Comparison of ENCODE assay signal across 10 cellular contexts in the genomic region with DNA sequence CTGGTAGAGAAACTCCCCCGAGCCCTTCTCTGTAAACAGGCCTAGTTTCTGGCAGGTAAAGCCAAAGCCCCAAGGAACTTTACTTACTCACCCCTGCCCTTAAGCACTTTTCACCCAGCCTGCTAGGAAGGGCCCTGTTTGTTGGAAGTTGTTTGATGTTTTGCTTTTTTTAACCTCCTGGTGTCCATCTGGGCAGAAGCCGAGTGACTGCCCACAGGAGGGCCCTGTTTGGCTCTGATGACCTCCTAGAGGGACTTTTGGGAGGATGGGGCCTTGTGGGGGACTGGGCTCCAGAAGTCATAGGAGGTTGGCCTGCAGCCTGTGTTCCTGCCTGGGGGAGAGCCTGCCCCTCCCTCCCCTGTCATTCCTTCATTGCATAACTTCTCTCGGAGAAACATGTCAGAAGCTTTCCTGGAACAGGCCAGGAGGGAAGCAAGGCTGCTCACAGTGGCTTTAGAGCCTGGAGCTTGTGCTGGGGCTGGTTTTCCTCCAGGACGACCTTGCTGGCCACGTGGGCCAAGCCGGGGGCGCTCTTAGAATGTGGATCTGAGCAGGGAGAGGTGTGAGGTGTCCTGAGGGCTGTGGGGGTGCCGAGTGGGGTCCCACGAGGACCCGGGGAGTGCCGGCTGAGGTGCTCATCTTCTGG. TPM values are rescaled to one million over a fixed set of nuclear protein-coding genes. Genes with fewer than 3 reads are reported as not detected.
A peak's percentile ranks its signal among the peaks of the same experiment; 100 is the strongest.
DNase-seq lines count a peak whose midpoint lies in the region; ATAC-seq and TF ChIP-seq lines count a peak whose summit lies in the region.
"Had no signal": no experiment of that assay in that cellular context is flagged by ENCODE, and none has a peak within 500 bp of the region (broad histone marks: within the 10 kb centered on the region; RNA-seq: fewer than 3 reads in every experiment).

No MANE protein-coding gene starts in this region.

- ATAC-seq in esophagus mucosa (peak; percentile 65), WTC11 (no peak), HG03159 (IDR thresholded peaks at IDR 0.05; ENCODE audit: unreplicated experiment) (no peak)

- no peak for TF ChIP-seq CTCF in type B pancreatic cell (conservative IDR thresholded peaks at IDR 0.05)
- no peak for TF ChIP-seq CTCF in WTC11 (IDR thresholded peaks at IDR 0.05)

- H3K9me3 Mint-ChIP-seq in type B pancreatic cell (peaks cover 7% of the 10 kb centered on the region), WTC11 (peaks cover 8% of the 10 kb centered on the region)

- POLR2A ChIA-PET in WTC11 (lab: Charles Lee) = no interaction called here

- H3K9ac ChIP-seq in mucosa of rectum (ENCODE audit: low read depth in 1 of 2, low read length in 2 of 2) = no peak overlapping the region

- peak overlapping the region; percentile 70 for H3K27ac Mint-ChIP-seq in type B pancreatic cell
- no peak overlapping the region; the same call in 1 of the 2 replicates for H3K27ac Mint-ChIP-seq in WTC11

- H3K9me3 ChIP-seq in mucosa of rectum (ENCODE audit: control insufficient read depth in 2 of 2, low read length in 2 of 2) = peaks cover 0 to 5% of the 10 kb centered on the region in 2 donors

- CTCF ChIA-PET in WTC11 (lab: Charles Lee) = interaction anchor here (1.2 to 1.3 kb wide), 2 partner anchors 62 to 474 kb away, joined by 5 read pairs; no protein-coding TSS in a partner anchor

- H3K27ac ChIP-seq in mucosa of rectum (ENCODE audit: low read depth in 2 of 2, low read length in 2 of 2) = peak overlapping the region; percentile 29 to 34
- H3K27ac ChIP-seq: 22Rv1, WERI-Rb-1 had no signal

- DNase-seq in NCI-H1092 treated with DMSO at 0.1 percent for 48 hours (lab: John Stamatoyannopoulos, UW) (peak; percentile 40), NCI-H1092 (lab: John Stamatoyannopoulos, UW) (no peak), type B pancreatic cell (ENCODE audit: extremely low spot score, unreplicated experiment) (no peak), WTC11 (ENCODE audit: low spot score) (no peak), DMS114 treated with DMSO at 0.1 percent for 48 hours (lab: John Stamatoyannopoulos, UW; ENCODE audit: unreplicated experiment) (no peak)
- DNase-seq: WERI-Rb-1 had no signal

- H3K4me1 ChIP-seq in mucosa of rectum (ENCODE audit: control insufficient read depth in 2 of 2, insufficient read depth in 2 of 2, low read length in 2 of 2) = peaks cover 7 to 8% of the 10 kb centered on the region in 2 donors

- peaks cover 17% of the 10 kb centered on the region for H3K4me1 Mint-ChIP-seq in type B pancreatic cell (ENCODE audit: unreplicated experiment)
- 0 out of 2 replicates have a peak, but pooled peaks cover 3% of the 10 kb centered on the region for H3K4me1 Mint-ChIP-seq in WTC11

- H3K27me3 Mint-ChIP-seq in type B pancreatic cell (no peaks in the 10 kb centered on the region), WTC11 (ENCODE audit: low read depth) (no peaks in the 10 kb centered on the region; the same call in 1 of the 2 replicates)

- peaks cover 8% of the 10 kb centered on the region for H3K36me3 Mint-ChIP-seq in type B pancreatic cell
- peaks cover 10% of the 10 kb centered on the region for H3K36me3 Mint-ChIP-seq in WTC11

- peaks cover 15 to 21% of the 10 kb centered on the region in 2 donors for H3K36me3 ChIP-seq in mucosa of rectum (ENCODE audit: control insufficient read depth in 2 of 2, insufficient read depth in 2 of 2, low read length in 2 of 2)
- H3K36me3 ChIP-seq: WERI-Rb-1 had no signal

- no peaks in the 10 kb centered on the region for H3K27me3 ChIP-seq in mucosa of rectum (ENCODE audit: control insufficient read depth in 2 of 2, insufficient read depth in 2 of 2, low read length in 2 of 2)

- no peak overlapping the region for H3K4me3 ChIP-seq in mucosa of rectum (ENCODE audit: low read length in 2 of 2)

- H3K4me3 Mint-ChIP-seq in type B pancreatic cell = peak overlapping the region; percentile 39
- no peak overlapping the region for H3K4me3 Mint-ChIP-seq in WTC11

TF ChIP-seq in WTC11, 78 proteins besides CTCF, POLR2A, EP300 and RAD21 (continues in another document):
- TF ChIP-seq, protein P1, sequence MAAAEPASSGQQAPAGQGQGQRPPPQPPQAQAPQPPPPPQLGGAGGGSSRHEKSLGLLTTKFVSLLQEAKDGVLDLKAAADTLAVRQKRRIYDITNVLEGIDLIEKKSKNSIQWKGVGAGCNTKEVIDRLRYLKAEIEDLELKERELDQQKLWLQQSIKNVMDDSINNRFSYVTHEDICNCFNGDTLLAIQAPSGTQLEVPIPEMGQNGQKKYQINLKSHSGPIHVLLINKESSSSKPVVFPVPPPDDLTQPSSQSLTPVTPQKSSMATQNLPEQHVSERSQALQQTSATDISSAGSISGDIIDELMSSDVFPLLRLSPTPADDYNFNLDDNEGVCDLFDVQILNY (CRISPR knock-in tag; IDR thresholded peaks at IDR 0.05) = no peak
- TF ChIP-seq, protein P2, sequence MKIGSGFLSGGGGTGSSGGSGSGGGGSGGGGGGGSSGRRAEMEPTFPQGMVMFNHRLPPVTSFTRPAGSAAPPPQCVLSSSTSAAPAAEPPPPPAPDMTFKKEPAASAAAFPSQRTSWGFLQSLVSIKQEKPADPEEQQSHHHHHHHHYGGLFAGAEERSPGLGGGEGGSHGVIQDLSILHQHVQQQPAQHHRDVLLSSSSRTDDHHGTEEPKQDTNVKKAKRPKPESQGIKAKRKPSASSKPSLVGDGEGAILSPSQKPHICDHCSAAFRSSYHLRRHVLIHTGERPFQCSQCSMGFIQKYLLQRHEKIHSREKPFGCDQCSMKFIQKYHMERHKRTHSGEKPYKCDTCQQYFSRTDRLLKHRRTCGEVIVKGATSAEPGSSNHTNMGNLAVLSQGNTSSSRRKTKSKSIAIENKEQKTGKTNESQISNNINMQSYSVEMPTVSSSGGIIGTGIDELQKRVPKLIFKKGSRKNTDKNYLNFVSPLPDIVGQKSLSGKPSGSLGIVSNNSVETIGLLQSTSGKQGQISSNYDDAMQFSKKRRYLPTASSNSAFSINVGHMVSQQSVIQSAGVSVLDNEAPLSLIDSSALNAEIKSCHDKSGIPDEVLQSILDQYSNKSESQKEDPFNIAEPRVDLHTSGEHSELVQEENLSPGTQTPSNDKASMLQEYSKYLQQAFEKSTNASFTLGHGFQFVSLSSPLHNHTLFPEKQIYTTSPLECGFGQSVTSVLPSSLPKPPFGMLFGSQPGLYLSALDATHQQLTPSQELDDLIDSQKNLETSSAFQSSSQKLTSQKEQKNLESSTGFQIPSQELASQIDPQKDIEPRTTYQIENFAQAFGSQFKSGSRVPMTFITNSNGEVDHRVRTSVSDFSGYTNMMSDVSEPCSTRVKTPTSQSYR (CRISPR knock-in tag; IDR thresholded peaks at IDR 0.05) = no peak
- TF ChIP-seq, protein P3, sequence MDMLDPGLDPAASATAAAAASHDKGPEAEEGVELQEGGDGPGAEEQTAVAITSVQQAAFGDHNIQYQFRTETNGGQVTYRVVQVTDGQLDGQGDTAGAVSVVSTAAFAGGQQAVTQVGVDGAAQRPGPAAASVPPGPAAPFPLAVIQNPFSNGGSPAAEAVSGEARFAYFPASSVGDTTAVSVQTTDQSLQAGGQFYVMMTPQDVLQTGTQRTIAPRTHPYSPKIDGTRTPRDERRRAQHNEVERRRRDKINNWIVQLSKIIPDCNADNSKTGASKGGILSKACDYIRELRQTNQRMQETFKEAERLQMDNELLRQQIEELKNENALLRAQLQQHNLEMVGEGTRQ (CRISPR knock-in tag; IDR thresholded peaks at IDR 0.05) = no peak
- TF ChIP-seq CREB1 (CRISPR knock-in tag; IDR thresholded peaks at IDR 0.05) (no peak), SMAD4 (CRISPR knock-in tag; IDR thresholded peaks at IDR 0.05) (no peak), GTF2I (CRISPR knock-in tag; conservative IDR thresholded peaks at IDR 0.05) (no peak), SMAD3 (CRISPR knock-in tag; IDR thresholded peaks at IDR 0.05; ENCODE audit: borderline replicate concordance) (no peak), TP53 (CRISPR knock-in tag; IDR thresholded peaks at IDR 0.05) (no peak), ZNF423 (CRISPR knock-in tag; IDR thresholded peaks at IDR 0.05) (no peak), ZNF219 (CRISPR knock-in tag; IDR thresholded peaks at IDR 0.05; ENCODE audit: borderline replicate concordance) (no peak), SP1 (CRISPR knock-in tag; conservative IDR thresholded peaks at IDR 0.05) (no peak)
- TF ChIP-seq, protein P4, sequence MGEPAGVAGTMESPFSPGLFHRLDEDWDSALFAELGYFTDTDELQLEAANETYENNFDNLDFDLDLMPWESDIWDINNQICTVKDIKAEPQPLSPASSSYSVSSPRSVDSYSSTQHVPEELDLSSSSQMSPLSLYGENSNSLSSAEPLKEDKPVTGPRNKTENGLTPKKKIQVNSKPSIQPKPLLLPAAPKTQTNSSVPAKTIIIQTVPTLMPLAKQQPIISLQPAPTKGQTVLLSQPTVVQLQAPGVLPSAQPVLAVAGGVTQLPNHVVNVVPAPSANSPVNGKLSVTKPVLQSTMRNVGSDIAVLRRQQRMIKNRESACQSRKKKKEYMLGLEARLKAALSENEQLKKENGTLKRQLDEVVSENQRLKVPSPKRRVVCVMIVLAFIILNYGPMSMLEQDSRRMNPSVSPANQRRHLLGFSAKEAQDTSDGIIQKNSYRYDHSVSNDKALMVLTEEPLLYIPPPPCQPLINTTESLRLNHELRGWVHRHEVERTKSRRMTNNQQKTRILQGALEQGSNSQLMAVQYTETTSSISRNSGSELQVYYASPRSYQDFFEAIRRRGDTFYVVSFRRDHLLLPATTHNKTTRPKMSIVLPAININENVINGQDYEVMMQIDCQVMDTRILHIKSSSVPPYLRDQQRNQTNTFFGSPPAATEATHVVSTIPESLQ (CRISPR knock-in tag; IDR thresholded peaks at IDR 0.05) = no peak
- TF ChIP-seq, protein P5, sequence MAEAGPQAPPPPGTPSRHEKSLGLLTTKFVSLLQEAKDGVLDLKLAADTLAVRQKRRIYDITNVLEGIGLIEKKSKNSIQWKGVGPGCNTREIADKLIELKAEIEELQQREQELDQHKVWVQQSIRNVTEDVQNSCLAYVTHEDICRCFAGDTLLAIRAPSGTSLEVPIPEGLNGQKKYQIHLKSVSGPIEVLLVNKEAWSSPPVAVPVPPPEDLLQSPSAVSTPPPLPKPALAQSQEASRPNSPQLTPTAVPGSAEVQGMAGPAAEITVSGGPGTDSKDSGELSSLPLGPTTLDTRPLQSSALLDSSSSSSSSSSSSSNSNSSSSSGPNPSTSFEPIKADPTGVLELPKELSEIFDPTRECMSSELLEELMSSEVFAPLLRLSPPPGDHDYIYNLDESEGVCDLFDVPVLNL (CRISPR knock-in tag; IDR thresholded peaks at IDR 0.05; ENCODE audit: borderline replicate concordance, low read depth) = no peak

RNA-seq across cellular contexts. Expression of a gene that starts 33.9 kb away (rescaled TPM):
- total RNA-seq in esophagus mucosa = 6.3 TPM
- total RNA-seq in type B pancreatic cell (ENCODE audit: low replicate concordance) = 21.0 and 29.7 TPM in 2 replicates
- 39.4 to 41.1 TPM (median 40.8 TPM) in 3 replicates for total RNA-seq in WTC11 (2021)
